ENCODE assay signal across 1 cellular context in the genomic region with DNA sequence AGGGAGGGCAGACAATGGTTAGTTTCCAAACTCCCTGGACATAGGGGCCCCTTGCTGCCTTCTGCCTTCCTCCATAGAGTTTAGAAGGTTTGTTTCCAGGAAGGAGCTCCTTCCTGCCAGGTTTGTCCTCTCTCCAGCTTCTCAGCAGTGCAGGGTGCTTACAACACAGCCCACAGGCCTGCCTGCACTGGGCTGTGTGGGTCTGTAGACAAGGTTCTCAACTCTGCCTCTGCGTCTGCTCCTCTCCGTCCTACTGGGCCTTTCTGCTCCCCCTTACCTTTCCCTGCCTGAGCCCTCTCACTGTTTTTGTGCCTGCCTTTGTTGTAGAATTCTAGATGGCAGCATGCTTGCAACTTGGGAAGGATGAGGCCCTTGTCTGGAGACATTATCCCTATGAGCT.
TF ChIP-seq lines count a peak whose summit lies in the region.

No MANE protein-coding gene starts in this region.

TF ChIP-seq in SK-N-SH, 30 proteins besides CTCF, POLR2A, EP300 and RAD21 (continued from another document):
- TF ChIP-seq TAF1 (IDR thresholded peaks at IDR 0.05; ENCODE audit: borderline replicate concordance, low read depth, low read length) (no peak), CHD2 (IDR thresholded peaks at IDR 0.05; ENCODE audit: low read length, partially characterized antibody) (no peak), NRF1 (IDR thresholded peaks at IDR 0.05; ENCODE audit: low read depth, low read length) (no peak), TEAD4 (IDR thresholded peaks at IDR 0.05; ENCODE audit: borderline replicate concordance, insufficient read depth) (no peak), RFX5 (IDR thresholded peaks at IDR 0.05; ENCODE audit: low read length) (no peak), EZH2phosphoT487 (IDR thresholded peaks at IDR 0.05; ENCODE audit: borderline replicate concordance, low read depth) (no peak), GATA2 (CRISPR knock-in tag; IDR thresholded peaks at IDR 0.05) (no peak)
- TF ChIP-seq, protein P1, sequence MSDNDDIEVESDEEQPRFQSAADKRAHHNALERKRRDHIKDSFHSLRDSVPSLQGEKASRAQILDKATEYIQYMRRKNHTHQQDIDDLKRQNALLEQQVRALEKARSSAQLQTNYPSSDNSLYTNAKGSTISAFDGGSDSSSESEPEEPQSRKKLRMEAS (IDR thresholded peaks at IDR 0.05; ENCODE audit: low read depth) = no peak
- TF ChIP-seq, protein P2, sequence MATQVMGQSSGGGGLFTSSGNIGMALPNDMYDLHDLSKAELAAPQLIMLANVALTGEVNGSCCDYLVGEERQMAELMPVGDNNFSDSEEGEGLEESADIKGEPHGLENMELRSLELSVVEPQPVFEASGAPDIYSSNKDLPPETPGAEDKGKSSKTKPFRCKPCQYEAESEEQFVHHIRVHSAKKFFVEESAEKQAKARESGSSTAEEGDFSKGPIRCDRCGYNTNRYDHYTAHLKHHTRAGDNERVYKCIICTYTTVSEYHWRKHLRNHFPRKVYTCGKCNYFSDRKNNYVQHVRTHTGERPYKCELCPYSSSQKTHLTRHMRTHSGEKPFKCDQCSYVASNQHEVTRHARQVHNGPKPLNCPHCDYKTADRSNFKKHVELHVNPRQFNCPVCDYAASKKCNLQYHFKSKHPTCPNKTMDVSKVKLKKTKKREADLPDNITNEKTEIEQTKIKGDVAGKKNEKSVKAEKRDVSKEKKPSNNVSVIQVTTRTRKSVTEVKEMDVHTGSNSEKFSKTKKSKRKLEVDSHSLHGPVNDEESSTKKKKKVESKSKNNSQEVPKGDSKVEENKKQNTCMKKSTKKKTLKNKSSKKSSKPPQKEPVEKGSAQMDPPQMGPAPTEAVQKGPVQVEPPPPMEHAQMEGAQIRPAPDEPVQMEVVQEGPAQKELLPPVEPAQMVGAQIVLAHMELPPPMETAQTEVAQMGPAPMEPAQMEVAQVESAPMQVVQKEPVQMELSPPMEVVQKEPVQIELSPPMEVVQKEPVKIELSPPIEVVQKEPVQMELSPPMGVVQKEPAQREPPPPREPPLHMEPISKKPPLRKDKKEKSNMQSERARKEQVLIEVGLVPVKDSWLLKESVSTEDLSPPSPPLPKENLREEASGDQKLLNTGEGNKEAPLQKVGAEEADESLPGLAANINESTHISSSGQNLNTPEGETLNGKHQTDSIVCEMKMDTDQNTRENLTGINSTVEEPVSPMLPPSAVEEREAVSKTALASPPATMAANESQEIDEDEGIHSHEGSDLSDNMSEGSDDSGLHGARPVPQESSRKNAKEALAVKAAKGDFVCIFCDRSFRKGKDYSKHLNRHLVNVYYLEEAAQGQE (IDR thresholded peaks at IDR 0.05; ENCODE audit: low read depth, low read length) = no peak
